8 cellular contexts compared by ENCODE assay signal in genomic region chr19:51688665-51689571, GRCh38. TPM values are rescaled to one million over a fixed set of nuclear protein-coding genes. Genes with fewer than 3 reads are reported as not detected.
A peak's percentile ranks its signal among the peaks of the same experiment; 100 is the strongest.
DNase-seq lines count a peak whose midpoint lies in the region; ATAC-seq, FAIRE-seq and TF ChIP-seq lines count a peak whose summit lies in the region.

No MANE protein-coding gene starts in this region.

- peak overlapping the region; percentile 96 for H3K9ac ChIP-seq in astrocyte (ENCODE audit: low read length)

- H3K36me3 ChIP-seq in astrocyte (ENCODE audit: insufficient read depth, low read length) = peaks cover 5% of the 10 kb centered on the region
- peaks cover 8% of the 10 kb centered on the region for H3K36me3 ChIP-seq in left ventricle myocardium inferior
- H3K36me3 ChIP-seq in ovary = no peaks in the 10 kb centered on the region

- H3K4me1 ChIP-seq in A549 (peaks cover 43% of the 10 kb centered on the region), astrocyte (ENCODE audit: insufficient read depth, low read length) (peaks cover 30% of the 10 kb centered on the region), left ventricle myocardium inferior (peaks cover 68% of the 10 kb centered on the region), ovary (ENCODE audit: insufficient read depth) (peaks cover 5% of the 10 kb centered on the region)

- H3K27ac ChIP-seq in A549 (peak overlapping the region; percentile 95 to 100), astrocyte (ENCODE audit: low read depth, low read length) (peak overlapping the region; percentile 89), left ventricle myocardium inferior (replicated peaks) (peak overlapping the region; percentile 97), ovary (peak overlapping the region; percentile 99)

- intact Hi-C loops in left ventricle myocardium inferior (cut with micrococcal nuclease) (no loop called here), ovary (cut with DNase I) (no loop called here)

- H3K27me3 Mint-ChIP-seq in astrocyte (ENCODE audit: low read depth, unreplicated experiment) = no peaks in the 10 kb centered on the region

- ATAC-seq in A549 (peak; percentile 52 to 73), GM21737 (IDR thresholded peaks at IDR 0.05; ENCODE audit: unreplicated experiment) (no peak), HG03159 (IDR thresholded peaks at IDR 0.05; ENCODE audit: unreplicated experiment) (no peak)

- TF ChIP-seq EP300 in A549 (IDR thresholded peaks at IDR 0.05) = peak in 1 of 2 experiments; percentile 31; a peak in 1 of 5 replicates
- no peak for TF ChIP-seq EP300 in ovary (IDR thresholded peaks at IDR 0.05)

- TF ChIP-seq CTCF in A549 (IDR thresholded peaks at IDR 0.05) (no peak), GM10248 (IDR thresholded peaks at IDR 0.05; ENCODE audit: control extremely low read depth, extremely low read depth, low read depth, missing control alignments) (no peak), astrocyte (IDR thresholded peaks at IDR 0.05; ENCODE audit: insufficient read depth, low read depth, low read length) (no peak), left ventricle myocardium inferior (IDR thresholded peaks at IDR 0.05; ENCODE audit: borderline replicate concordance) (peak; percentile 39), ovary (IDR thresholded peaks at IDR 0.05) (peak in 1 of 3 donors; percentile 66)

- H3K9me3 Mint-ChIP-seq in astrocyte (ENCODE audit: unreplicated experiment) = no peaks in the 10 kb centered on the region

- H3K36me3 Mint-ChIP-seq in astrocyte (ENCODE audit: low read depth, unreplicated experiment) = peaks cover 10% of the 10 kb centered on the region

- H3K27me3 ChIP-seq in astrocyte (ENCODE audit: insufficient read depth, low read length) (no peaks in the 10 kb centered on the region), left ventricle myocardium inferior (ENCODE audit: low read depth) (no peaks in the 10 kb centered on the region), ovary (no peaks in the 10 kb centered on the region)

- FAIRE-seq in A549 (lab: Jason Lieb, UNC) (no peak), astrocyte (lab: Jason Lieb, UNC) (no peak)

- peak overlapping the region; percentile 98 for H3K27ac Mint-ChIP-seq in astrocyte (ENCODE audit: unreplicated experiment)

- peaks cover 58% of the 10 kb centered on the region for H3K79me2 ChIP-seq in astrocyte (ENCODE audit: insufficient read depth, low read length)

- WGBS in A549 (ENCODE audit: missing lambda C conversion rate) = under 1% methylated on average over 25 of the region's 63 CpGs
- 0 to 1% (median 0%) methylated on average over 47 to 63 of the region's 63 CpGs for WGBS in ovary, 3 donors

- peak; percentile 71 to 95 for DNase-seq in A549 (ENCODE audit: low read depth in 1 of 2, low spot score in 1 of 2)
- DNase-seq in GM10248 (ENCODE audit: extremely low spot score) = peak; percentile 35
- peak; percentile 66 for DNase-seq in NCI-H526 treated with DMSO at 0.1 percent for 48 hours (lab: John Stamatoyannopoulos, UW)
- peak; percentile 97 for DNase-seq in astrocyte (ENCODE audit: low read depth)
- peak; percentile 92 for DNase-seq in left ventricle myocardium inferior
- peak; percentile 95 to 98 (median 97) for DNase-seq in ovary

- H4K20me1 ChIP-seq in astrocyte (ENCODE audit: insufficient read depth, low read length) = peaks cover 39% of the 10 kb centered on the region

- peak overlapping the region; percentile 95 for H3K4me3 Mint-ChIP-seq in astrocyte (ENCODE audit: unreplicated experiment)

- H3K4me2 ChIP-seq in A549 (peak overlapping the region; percentile 99), astrocyte (ENCODE audit: low read length) (peak overlapping the region; percentile 100)

- H3K9me3 ChIP-seq in A549 (0 out of 3 replicates have a peak, but pooled peaks cover 4% of the 10 kb centered on the region), astrocyte (ENCODE audit: insufficient read depth, low read depth, low read length) (no peaks in the 10 kb centered on the region), left ventricle myocardium inferior (replicated peaks) (no peaks in the 10 kb centered on the region), ovary (no peaks in the 10 kb centered on the region)

- POLR2A ChIA-PET in A549 (lab: Yijun Ruan, JAX) = interaction anchor here (0.6 to 3.7 kb wide), 9 partner anchors 13 to 349 kb away, joined by 3 to 29 read pairs (median 4); partner anchors contain the start of gene ZNF175
- POLR2A ChIA-PET in GM10248 (lab: Yijun Ruan, JAX) = no interaction called here

- peaks cover 24% of the 10 kb centered on the region for H3K4me1 Mint-ChIP-seq in astrocyte (ENCODE audit: low read depth, unreplicated experiment)

- H3K4me3 ChIP-seq in A549 (peak overlapping the region; percentile 77), astrocyte (ENCODE audit: insufficient read depth, low read depth, low read length) (peak overlapping the region; percentile 89), left ventricle myocardium inferior (peak overlapping the region; percentile 96), ovary (peak overlapping the region; percentile 95)

- TF ChIP-seq POLR2A in A549 (IDR thresholded peaks at IDR 0.05; ENCODE audit: low read length) (peak; percentile 62), ovary (IDR thresholded peaks at IDR 0.05) (peak; percentile 22)

- CTCF ChIA-PET in A549 (lab: Yijun Ruan, JAX) (interaction anchor here (0.6 to 3.2 kb wide), 7 partner anchors 10 to 1102 kb away, joined by 3 to 28 read pairs (median 3); no protein-coding TSS in a partner anchor), GM10248 (lab: Yijun Ruan, JAX) (interaction anchor here (1.3 to 1.6 kb wide), 4 partner anchors 10 to 182 kb away, joined by 3 to 7 read pairs (median 4); no protein-coding TSS in a partner anchor)

- H2AFZ ChIP-seq in astrocyte (ENCODE audit: low read depth, low read length) = peak overlapping the region; percentile 70

- TF ChIP-seq RAD21 in A549 (conservative IDR thresholded peaks at IDR 0.05 in 1 of 2, IDR thresholded peaks at IDR 0.05 in 1 of 2) = peak in 1 of 2 experiments; percentile 14; a peak in 2 of 5 replicates

TF ChIP-seq in A549, 52 proteins besides CTCF, POLR2A, EP300 and RAD21 (continues in another document):
- TF ChIP-seq BCL3 (IDR thresholded peaks at IDR 0.05) (peak; percentile 68; the same call in 2 of the 3 replicates), FOSL2 (IDR thresholded peaks at IDR 0.05) (no peak), FOSL2 (CRISPR knock-in tag; IDR thresholded peaks at IDR 0.05) (0 out of 2 replicates have a peak, but pooled peaks have one; percentile 3), RARB (CRISPR knock-in tag; IDR thresholded peaks at IDR 0.05) (0 out of 2 replicates have a peak, but pooled peaks have one; percentile 27)

RNA-seq across cellular contexts. Expression of gene SPACA6, which starts 4.2 kb away (rescaled TPM):
- polyA plus RNA-seq in A549 (2011; rRNA removed) (9.5 and 12.0 TPM in 2 replicates), A549 (2017; fragmentation: RNase III; extraction: RNeasy Plus Mini Kit Qiagen cat#74134 plus additional on column Dnase treatment) (26.5 to 45.9 TPM (median 36.4 TPM) in 3 replicates), ovary (10 to 100 TPM in 1 of 2 donors, 1 to 10 TPM in 1; 6.4 to 27.4 TPM)
- polyA plus RNA-seq in A549 (2012; cell fraction: cytosol; rRNA removed) = 22.2 and 26.1 TPM in 2 replicates
- polyA plus RNA-seq in A549 (2012; cell fraction: nucleus; rRNA removed) = 73.5 and 87.0 TPM in 2 replicates
- 8.7 and 10.0 TPM in 2 replicates for polyA minus RNA-seq in A549 (2011; rRNA and poly(A)+ RNA removed)
- total RNA-seq in astrocyte (51.0 and 62.5 TPM in 2 replicates), left ventricle myocardium inferior (11.8 TPM), ovary (10 to 100 TPM; 30.3 to 93.2 (median 50.3) TPM)

RNA-seq across cellular contexts. Expression of gene HAS1, which starts 34.9 kb away (rescaled TPM):
- polyA plus RNA-seq in A549 (2011; rRNA removed) (not detected in 2 replicates), A549 (2017; fragmentation: RNase III; extraction: RNeasy Plus Mini Kit Qiagen cat#74134 plus additional on column Dnase treatment) (not detected in 3 replicates), ovary (1 to 10 TPM; 1.0 to 7.5 TPM)
- polyA plus RNA-seq in A549 (2012; cell fraction: cytosol; rRNA removed) = not detected in 2 replicates
- polyA plus RNA-seq in A549 (2012; cell fraction: nucleus; rRNA removed) = not detected in 2 replicates
- polyA minus RNA-seq in A549 (2011; rRNA and poly(A)+ RNA removed) = not detected in 2 replicates
- total RNA-seq in astrocyte (not detected in 2 replicates), left ventricle myocardium inferior (0.41 TPM), ovary (100 to 1,000 TPM in 1 of 7 donors, 10 to 100 TPM in 3, 1 to 10 TPM in 3; 1.8 to 385 (median 15.3) TPM)

RNA-seq across cellular contexts. Expression of gene SIGLEC14, which starts 42.3 kb away (rescaled TPM):
- polyA plus RNA-seq in A549 (2011; rRNA removed) (0.03 TPM in 1 of 2 replicates, not detected in the other), A549 (2017; fragmentation: RNase III; extraction: RNeasy Plus Mini Kit Qiagen cat#74134 plus additional on column Dnase treatment) (not detected in 3 replicates), ovary (under 1 TPM in 1 of 2 donors, not detected in 1; 0.27 TPM)
- polyA plus RNA-seq in A549 (2012; cell fraction: cytosol; rRNA removed) = 0.04 TPM in 1 of 2 replicates, not detected in the other
- polyA plus RNA-seq in A549 (2012; cell fraction: nucleus; rRNA removed) = 0.04 TPM in 2 replicates
- not detected in 2 replicates for polyA minus RNA-seq in A549 (2011; rRNA and poly(A)+ RNA removed)
- total RNA-seq in astrocyte (not detected in 2 replicates), left ventricle myocardium inferior (0.33 TPM), ovary (1 to 10 TPM in 3 of 7 donors, under 1 TPM in 3, not detected in 1; 0.11 to 4.1 (median 1.0) TPM)

RNA-seq across cellular contexts. Expression of gene SIGLEC5, which starts 58.7 kb away (rescaled TPM):
- polyA plus RNA-seq in A549 (2011; rRNA removed) = not detected in 2 replicates
- not detected in 2 replicates for polyA plus RNA-seq in A549 (2012; cell fraction: cytosol; rRNA removed)
- not detected in 2 replicates for polyA plus RNA-seq in A549 (2012; cell fraction: nucleus; rRNA removed)
- not detected in 3 replicates for polyA plus RNA-seq in A549 (2017; fragmentation: RNase III; extraction: RNeasy Plus Mini Kit Qiagen cat#74134 plus additional on column Dnase treatment)
- not detected in 2 replicates for polyA minus RNA-seq in A549 (2011; rRNA and poly(A)+ RNA removed)
- total RNA-seq in astrocyte = not detected in 2 replicates
- total RNA-seq in left ventricle myocardium inferior = not detected
- total RNA-seq in ovary = under 1 TPM in 4 of 7 donors, not detected in 3; 0.13 to 0.69 (median 0.56) TPM
- polyA plus RNA-seq in ovary = under 1 TPM in 1 of 2 donors, not detected in 1; 0.13 TPM

Comparison
In these comparisons a context has a peak if more than half of its experiments do, and no peak if none do; other contexts are left out.
1. ATAC-seq: peak in A549 (2 of 2); none in GM21737 (single experiment) and HG03159 (single experiment).
2. DNase-seq: peak in every context shown above with its lines; median percentile 97 in astrocyte; 97 in ovary; 92 in left ventricle myocardium inferior; 83 in A549; 66 in NCI-H526 treated with DMSO at 0.1 percent for 48 hours; 35 in GM10248.
3. Peak in every context shown above with its lines, with median percentiles within 50 percentile points of each other: H3K27ac ChIP-seq and H3K4me3 ChIP-seq.